16 cellular contexts compared by ENCODE assay signal in genomic region chr5:75622564-75622963, GRCh38. TPM values are rescaled to one million over a fixed set of nuclear protein-coding genes. Genes with fewer than 3 reads are reported as not detected.
DNase-seq lines count a peak whose midpoint lies in the region; ATAC-seq and TF ChIP-seq lines count a peak whose summit lies in the region.
"Had no signal": no experiment of that assay in that cellular context is flagged by ENCODE, and none has a peak within 500 bp of the region (broad histone marks: within the 10 kb centered on the region; RNA-seq: fewer than 3 reads in every experiment).

No MANE protein-coding gene starts in this region.

- H3K27me3 Mint-ChIP-seq in MCF 10A (ENCODE audit: insufficient read depth, unreplicated experiment), result no peaks in the 10 kb centered on the region
- H3K27me3 Mint-ChIP-seq: brain had no signal

- H3K27ac ChIP-seq in breast epithelium (peak overlapping the region in 1 of 2 donors; percentile 4), body of pancreas (peak overlapping the region in 2 of 4 donors; percentile 25 to 41), right lobe of liver (no peak overlapping the region), thyroid gland (no peak overlapping the region)
- H3K27ac ChIP-seq: SK-N-MC had no signal

- POLR2A ChIA-PET in MCF 10A (lab: Yijun Ruan, JAX), result interaction anchor here (0.6 to 2.0 kb wide), 12 partner anchors 9 to 1787 kb away, joined by 3 to 7 read pairs (median 3); no protein-coding TSS in a partner anchor

- H3K36me3 ChIP-seq in breast epithelium (no peaks in the 10 kb centered on the region), body of pancreas (replicated peaks in 1 of 2; ENCODE audit: insufficient read depth in 1 of 2, low read depth in 2 of 2) (no peaks in the 10 kb centered on the region), right lobe of liver (no peaks in the 10 kb centered on the region), thyroid gland (no peaks in the 10 kb centered on the region)

- H3K4me1 Mint-ChIP-seq in MCF 10A (ENCODE audit: insufficient read depth, unreplicated experiment), result peaks cover 9% of the 10 kb centered on the region
- H3K4me1 Mint-ChIP-seq: GM23338 had no signal

- TF ChIP-seq CTCF in MCF 10A (IDR thresholded peaks at IDR 0.05; ENCODE audit: unreplicated experiment), result no peak
- no peak for TF ChIP-seq CTCF in breast epithelium (IDR thresholded peaks at IDR 0.05)
- no peak for TF ChIP-seq CTCF in body of pancreas (IDR thresholded peaks at IDR 0.05)
- no peak for TF ChIP-seq CTCF in right lobe of liver (IDR thresholded peaks at IDR 0.05)
- TF ChIP-seq CTCF in thyroid gland (IDR thresholded peaks at IDR 0.05), result no peak

- intact Hi-C loops in MCF 10A (cut with micrococcal nuclease) (no loop called here), breast epithelium (cut with DNase I; ENCODE audit: low total_unique reads) (no loop called here), body of pancreas (cut with DNase I) (no loop called here), right lobe of liver (cut with DNase I) (no loop called here), thyroid gland (cut with DNase I) (no loop called here)

- no peak overlapping the region for H3K27ac Mint-ChIP-seq in MCF 10A (ENCODE audit: low read depth, unreplicated experiment)
- H3K27ac Mint-ChIP-seq: brain, GM23338 had no signal

- 28 to 40% methylated on average over 4 of the region's 4 CpGs for WGBS in body of pancreas, 2 donors
- WGBS in right lobe of liver (ENCODE audit: insufficient coverage, low coverage, low lambda C conversion rate, missing lambda C conversion rate), result 57% methylated on average over 3 of the region's 4 CpGs
- 77 to 90% methylated on average over 4 of the region's 4 CpGs for WGBS in thyroid gland, 2 donors

- no peaks in the 10 kb centered on the region for H3K36me3 Mint-ChIP-seq in MCF 10A (ENCODE audit: insufficient read depth, unreplicated experiment)
- H3K36me3 Mint-ChIP-seq: brain had no signal

- no peaks in the 10 kb centered on the region for H3K9me3 ChIP-seq in breast epithelium
- no peaks in the 10 kb centered on the region for H3K9me3 ChIP-seq in body of pancreas
- H3K9me3 ChIP-seq in right lobe of liver, result no peaks in the 10 kb centered on the region
- no peaks in the 10 kb centered on the region for H3K9me3 ChIP-seq in thyroid gland

- no peaks in the 10 kb centered on the region for H3K9me3 Mint-ChIP-seq in MCF 10A (ENCODE audit: unreplicated experiment)
- H3K9me3 Mint-ChIP-seq: brain, GM23338 had no signal

- H3K4me3 ChIP-seq in breast epithelium, result no peak overlapping the region
- no peak overlapping the region for H3K4me3 ChIP-seq in body of pancreas
- no peak overlapping the region for H3K4me3 ChIP-seq in right lobe of liver
- H3K4me3 ChIP-seq in thyroid gland (replicated peaks in 1 of 3), result no peak overlapping the region
- H3K4me3 ChIP-seq: GM23338, SK-N-MC had no signal

- no peaks in the 10 kb centered on the region for H3K27me3 ChIP-seq in breast epithelium
- no peaks in the 10 kb centered on the region for H3K27me3 ChIP-seq in body of pancreas
- H3K27me3 ChIP-seq in right lobe of liver, result no peaks in the 10 kb centered on the region
- H3K27me3 ChIP-seq in thyroid gland, result no peaks in the 10 kb centered on the region

- CTCF ChIA-PET in MCF 10A (lab: Yijun Ruan, JAX), result interaction anchor here (0.6 to 1.4 kb wide), 8 partner anchors 16 to 1374 kb away, joined by 3 to 5 read pairs (median 4); no protein-coding TSS in a partner anchor

- H3K4me3 Mint-ChIP-seq in MCF 10A (ENCODE audit: unreplicated experiment), result no peak overlapping the region
- H3K4me3 Mint-ChIP-seq: brain, CD14-positive monocyte, GM23338 had no signal

- BruUV-seq in MCF 10A (replicated peaks; lab: Mats Ljungman, UMichigan), result no TSS peak

- TF ChIP-seq POLR2A in breast epithelium (IDR thresholded peaks at IDR 0.05), result no peak
- TF ChIP-seq POLR2A in body of pancreas (IDR thresholded peaks at IDR 0.05), result no peak
- TF ChIP-seq POLR2A in right lobe of liver (IDR thresholded peaks at IDR 0.05), result no peak
- no peak for TF ChIP-seq POLR2A in thyroid gland (IDR thresholded peaks at IDR 0.05)

- H3K4me1 ChIP-seq in breast epithelium, result no peaks in the 10 kb centered on the region
- H3K4me1 ChIP-seq in body of pancreas, result peaks cover 24% of the 10 kb centered on the region
- H3K4me1 ChIP-seq in right lobe of liver, result peaks cover 0 to 22% (median 0%) of the 10 kb centered on the region in 4 donors
- no peaks in the 10 kb centered on the region for H3K4me1 ChIP-seq in thyroid gland

- ATAC-seq in body of pancreas (peak; percentile 98), right lobe of liver (peak; percentile 81 to 85 (median 83)), GM21619 (IDR thresholded peaks at IDR 0.05; ENCODE audit: unreplicated experiment) (no peak)
- ATAC-seq: GM23338 had no signal

- DNase-seq in MCF 10A (ENCODE audit: unreplicated experiment) (peak; percentile 78), breast epithelium (ENCODE audit: low spot score in 2 of 2) (no peak), body of pancreas (peak; percentile 25 to 78 (median 48)), right lobe of liver (peak in 1 of 3 donors; percentile 50), inferior parietal cortex (ENCODE audit: extremely low spot score) (no peak), NCI-H1105 (lab: John Stamatoyannopoulos, UW) (no peak), thyroid gland (no peak)
- DNase-seq: 8988T, activated gamma-delta T cell treated with Interleukin-2 at 50 U/mL for 16 hours, NCI-H1105 treated with DMSO at 0.1 percent for 48 hours, NCI-H446 had no signal

RNA-seq across cellular contexts. Expression of gene ANKDD1B, which starts 11.3 kb away (rescaled TPM):
- total RNA-seq in MCF 10A (2022), result 0.68 and 1.2 TPM in 2 replicates
- 1 to 10 TPM in 2 of 3 donors, under 1 TPM in 1; 0.66 to 1.4 (median 1.0) TPM for total RNA-seq in breast epithelium
- under 1 TPM in 1 of 2 donors, not detected in 1; 0.52 TPM for total RNA-seq in body of pancreas
- under 1 TPM in 2 of 6 experiments, not detected in 4; 0.17 to 0.26 TPM for total RNA-seq in right lobe of liver
- total RNA-seq in thyroid gland, result 1 to 10 TPM in 2 of 4 donors, not detected in 2; 1.1 to 1.7 TPM

Comparison
In these comparisons a context has a peak if more than half of its experiments do, and no peak if none do; other contexts are left out.
1. DNase-seq: peak in MCF 10A (single experiment) and body of pancreas (4 of 4); none in breast epithelium (0 of 2), inferior parietal cortex (single experiment), NCI-H1105 (single experiment) and thyroid gland (0 of 2).